3 cellular contexts compared by ENCODE assay signal in genomic region chr3:53803816-53804545, GRCh38.
TF ChIP-seq lines count a peak whose summit lies in the region.

No MANE protein-coding gene starts in this region.

TF ChIP-seq in SK-N-SH, 30 proteins besides CTCF, POLR2A, EP300 and RAD21:
- TF ChIP-seq RCOR1 (IDR thresholded peaks at IDR 0.05; ENCODE audit: low read length) (no peak), GABPA (IDR thresholded peaks at IDR 0.05; ENCODE audit: low read depth) (no peak), SMC3 (IDR thresholded peaks at IDR 0.05; ENCODE audit: low read depth, low read length) (no peak), POLR2AphosphoS5 (IDR thresholded peaks at IDR 0.05; ENCODE audit: low read depth, low read length) (no peak), MAX (IDR thresholded peaks at IDR 0.05; ENCODE audit: low read depth) (no peak), USF2 (IDR thresholded peaks at IDR 0.05; ENCODE audit: borderline replicate concordance, low read depth, low read length) (no peak), JUND (IDR thresholded peaks at IDR 0.05) (no peak), NRF1 (IDR thresholded peaks at IDR 0.05; ENCODE audit: low read depth, low read length) (no peak), GATA2 (CRISPR knock-in tag; IDR thresholded peaks at IDR 0.05) (no peak), ZBTB33 (IDR thresholded peaks at IDR 0.05; ENCODE audit: borderline replicate concordance, low read depth) (no peak), FOXM1 (IDR thresholded peaks at IDR 0.05; ENCODE audit: low read depth) (no peak), MEF2A (IDR thresholded peaks at IDR 0.05; ENCODE audit: borderline replicate concordance, low read depth) (no peak)

TF ChIP-seq in SK-N-SH treated with all-trans-retinoic acid at 6 μM for 48 hours, 23 proteins besides CTCF, POLR2A, EP300 and RAD21:
- TF ChIP-seq ZFP30 (CRISPR knock-in tag; IDR thresholded peaks at IDR 0.05) (no peak), TCF4 (CRISPR knock-in tag; IDR thresholded peaks at IDR 0.05; ENCODE audit: borderline replicate concordance) (no peak), ARNTL (CRISPR knock-in tag; IDR thresholded peaks at IDR 0.05; ENCODE audit: borderline replicate concordance, low read depth) (no peak), TOX (CRISPR knock-in tag; IDR thresholded peaks at IDR 0.05; ENCODE audit: borderline replicate concordance) (no peak), RARB (CRISPR knock-in tag; IDR thresholded peaks at IDR 0.05) (no peak), CSDC2 (CRISPR knock-in tag; IDR thresholded peaks at IDR 0.05) (no peak), BACH2 (CRISPR knock-in tag; IDR thresholded peaks at IDR 0.05; ENCODE audit: borderline replicate concordance) (no peak), GLIS3 (CRISPR knock-in tag; IDR thresholded peaks at IDR 0.05) (no peak), SNAI2 (CRISPR knock-in tag; IDR thresholded peaks at IDR 0.05) (no peak), TSHZ2 (CRISPR knock-in tag; IDR thresholded peaks at IDR 0.05) (no peak), CREB5 (CRISPR knock-in tag; IDR thresholded peaks at IDR 0.05; ENCODE audit: low read depth) (no peak)

TF ChIP-seq in H1, 55 proteins besides CTCF, POLR2A, EP300 and RAD21:
- TF ChIP-seq CHD2 (IDR thresholded peaks at IDR 0.05; ENCODE audit: low read length), result no peak
- TF ChIP-seq CEBPB (IDR thresholded peaks at IDR 0.05; ENCODE audit: low read depth, low read length), result no peak
- no peak for TF ChIP-seq HDAC6 (IDR thresholded peaks at IDR 0.05; ENCODE audit: low read depth, low read length)
- TF ChIP-seq CBX8 (IDR thresholded peaks at IDR 0.05; ENCODE audit: borderline replicate concordance, low read depth, low read length), result no peak
- no peak for TF ChIP-seq KDM5A (IDR thresholded peaks at IDR 0.05; ENCODE audit: low read length)
- no peak for TF ChIP-seq EZH2 (IDR thresholded peaks at IDR 0.05; ENCODE audit: low read depth, low read length, severe bottlenecking)
- TF ChIP-seq KDM1A (IDR thresholded peaks at IDR 0.05; ENCODE audit: borderline replicate concordance, low read length), result no peak
- TF ChIP-seq SIN3A (conservative IDR thresholded peaks at IDR 0.05 in 1 of 2, IDR thresholded peaks at IDR 0.05 in 1 of 2; ENCODE audit: low read depth in 1 of 2, low read length in 2 of 2), result no peak
- no peak for TF ChIP-seq GABPA (IDR thresholded peaks at IDR 0.05; ENCODE audit: borderline replicate concordance, insufficient read depth, low read length)
- no peak for TF ChIP-seq TAF1 (IDR thresholded peaks at IDR 0.05; ENCODE audit: low read depth, low read length)
- TF ChIP-seq RFX5 (IDR thresholded peaks at IDR 0.05; ENCODE audit: borderline replicate concordance, low read depth, low read length), result no peak
- TF ChIP-seq NANOG (IDR thresholded peaks at IDR 0.05; ENCODE audit: insufficient read depth, low read depth, low read length, poor library complexity, severe bottlenecking), result no peak
- no peak for TF ChIP-seq E2F6 (IDR thresholded peaks at IDR 0.05)
